Comparison of ENCODE assay signal across 1 cellular context in genomic region chr19:42242512-42243409, GRCh38.
TF ChIP-seq lines count a peak whose summit lies in the region.

Gene GSK3A (minus strand): TSS chr19:42242602. CDS start chr19:42242465, 137 bp downstream.

TF ChIP-seq in HepG2, 621 proteins besides CTCF, POLR2A, EP300 and RAD21 (continued from another document and continues in another):
- TF ChIP-seq ZNF704 (CRISPR knock-in tag; IDR thresholded peaks at IDR 0.05; ENCODE audit: borderline replicate concordance): no peak
- no peak for TF ChIP-seq ZNF577 (CRISPR knock-in tag; IDR thresholded peaks at IDR 0.05; ENCODE audit: borderline replicate concordance, low read depth)
- 0 out of 2 replicates have a peak, but pooled peaks have one; percentile 28 for TF ChIP-seq KMT2A (CRISPR knock-in tag; IDR thresholded peaks at IDR 0.05)
- peak; percentile 85 for TF ChIP-seq HNF1B (CRISPR knock-in tag; IDR thresholded peaks at IDR 0.05)
- peak; percentile 52 for TF ChIP-seq UBTF (CRISPR knock-in tag; IDR thresholded peaks at IDR 0.05)
- TF ChIP-seq, protein P1, sequence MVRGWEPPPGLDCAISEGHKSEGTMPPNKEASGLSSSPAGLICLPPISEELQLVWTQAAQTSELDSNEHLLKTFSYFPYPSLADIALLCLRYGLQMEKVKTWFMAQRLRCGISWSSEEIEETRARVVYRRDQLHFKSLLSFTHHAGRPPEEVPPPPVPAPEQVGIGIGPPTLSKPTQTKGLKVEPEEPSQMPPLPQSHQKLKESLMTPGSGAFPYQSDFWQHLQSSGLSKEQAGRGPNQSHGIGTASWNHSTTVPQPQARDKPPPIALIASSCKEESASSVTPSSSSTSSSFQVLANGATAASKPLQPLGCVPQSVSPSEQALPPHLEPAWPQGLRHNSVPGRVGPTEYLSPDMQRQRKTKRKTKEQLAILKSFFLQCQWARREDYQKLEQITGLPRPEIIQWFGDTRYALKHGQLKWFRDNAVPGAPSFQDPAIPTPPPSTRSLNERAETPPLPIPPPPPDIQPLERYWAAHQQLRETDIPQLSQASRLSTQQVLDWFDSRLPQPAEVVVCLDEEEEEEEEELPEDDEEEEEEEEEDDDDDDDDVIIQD (CRISPR knock-in tag; IDR thresholded peaks at IDR 0.05; ENCODE audit: low read depth): peak; percentile 22; the same call in 1 of the 2 replicates
- TF ChIP-seq SPEN (CRISPR knock-in tag; IDR thresholded peaks at IDR 0.05; ENCODE audit: low read depth): peak; percentile 51; the same call in 1 of the 2 replicates
- TF ChIP-seq, protein P2, sequence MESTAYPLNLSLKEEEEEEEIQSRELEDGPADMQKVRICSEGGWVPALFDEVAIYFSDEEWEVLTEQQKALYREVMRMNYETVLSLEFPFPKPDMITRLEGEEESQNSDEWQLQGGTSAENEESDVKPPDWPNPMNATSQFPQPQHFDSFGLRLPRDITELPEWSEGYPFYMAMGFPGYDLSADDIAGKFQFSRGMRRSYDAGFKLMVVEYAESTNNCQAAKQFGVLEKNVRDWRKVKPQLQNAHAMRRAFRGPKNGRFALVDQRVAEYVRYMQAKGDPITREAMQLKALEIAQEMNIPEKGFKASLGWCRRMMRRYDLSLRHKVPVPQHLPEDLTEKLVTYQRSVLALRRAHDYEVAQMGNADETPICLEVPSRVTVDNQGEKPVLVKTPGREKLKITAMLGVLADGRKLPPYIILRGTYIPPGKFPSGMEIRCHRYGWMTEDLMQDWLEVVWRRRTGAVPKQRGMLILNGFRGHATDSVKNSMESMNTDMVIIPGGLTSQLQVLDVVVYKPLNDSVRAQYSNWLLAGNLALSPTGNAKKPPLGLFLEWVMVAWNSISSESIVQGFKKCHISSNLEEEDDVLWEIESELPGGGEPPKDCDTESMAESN (CRISPR knock-in tag; conservative IDR thresholded peaks at IDR 0.05): peak; percentile 82
- peak; percentile 51 for TF ChIP-seq FOSL2 (CRISPR knock-in tag; IDR thresholded peaks at IDR 0.05)
- TF ChIP-seq GTF3A (CRISPR knock-in tag; conservative IDR thresholded peaks at IDR 0.05): 0 out of 2 replicates have a peak, but pooled peaks have one; percentile 11
- peak; percentile 12; the same call in 1 of the 2 replicates for TF ChIP-seq ZNF768 (CRISPR knock-in tag; IDR thresholded peaks at IDR 0.05)
- TF ChIP-seq SIX4 (CRISPR knock-in tag; IDR thresholded peaks at IDR 0.05): no peak; the same call in none of the 2 replicates
- peak; percentile 53; the same call in 1 of the 2 replicates for TF ChIP-seq MXD3 (CRISPR knock-in tag; IDR thresholded peaks at IDR 0.05)
- no peak for TF ChIP-seq TERF1 (CRISPR knock-in tag; IDR thresholded peaks at IDR 0.05)
- TF ChIP-seq ZNF235 (CRISPR knock-in tag; IDR thresholded peaks at IDR 0.05; ENCODE audit: borderline replicate concordance): peak; percentile 70; the same call in 1 of the 2 replicates
- TF ChIP-seq CBX2 (IDR thresholded peaks at IDR 0.05; ENCODE audit: low read depth, low read length): no peak
- TF ChIP-seq CBX2 (CRISPR knock-in tag; IDR thresholded peaks at IDR 0.05; ENCODE audit: low read depth): 0 out of 2 replicates have a peak, but pooled peaks have one; percentile 65
- peak; percentile 71 for TF ChIP-seq PATZ1 (CRISPR knock-in tag; IDR thresholded peaks at IDR 0.05)
- peak; percentile 47; the same call in 1 of the 2 replicates for TF ChIP-seq MED13 (CRISPR knock-in tag; IDR thresholded peaks at IDR 0.05)
- no peak; the same call in 1 of the 2 replicates for TF ChIP-seq KDM3A (CRISPR knock-in tag; IDR thresholded peaks at IDR 0.05; ENCODE audit: low read depth)
- TF ChIP-seq ATF7 (IDR thresholded peaks at IDR 0.05): no peak
- peak; percentile 2; the same call in 1 of the 2 replicates for TF ChIP-seq ATF7 (CRISPR knock-in tag; IDR thresholded peaks at IDR 0.05)
- TF ChIP-seq ESRRA (CRISPR knock-in tag; IDR thresholded peaks at IDR 0.05; ENCODE audit: low read depth): no peak
- TF ChIP-seq HMGXB4 (CRISPR knock-in tag; IDR thresholded peaks at IDR 0.05; ENCODE audit: borderline replicate concordance in 1 of 2, low read depth in 1 of 2): peak; percentile 58 to 67; a peak in 3 of 4 replicates
- no peak for TF ChIP-seq ATF5 (CRISPR knock-in tag; IDR thresholded peaks at IDR 0.05; ENCODE audit: low read depth)
- TF ChIP-seq ZNF850 (CRISPR knock-in tag; conservative IDR thresholded peaks at IDR 0.05): no peak
- TF ChIP-seq MLX (CRISPR knock-in tag; IDR thresholded peaks at IDR 0.05): peak; percentile 87
- TF ChIP-seq ZSCAN20 (CRISPR knock-in tag; IDR thresholded peaks at IDR 0.05; ENCODE audit: borderline replicate concordance): no peak
- peak; percentile 49; the same call in 1 of the 2 replicates for TF ChIP-seq ZNF766 (CRISPR knock-in tag; IDR thresholded peaks at IDR 0.05; ENCODE audit: borderline replicate concordance)
- peak; percentile 78 for TF ChIP-seq AGO1 (IDR thresholded peaks at IDR 0.05; ENCODE audit: low read depth, low read length, poor library complexity, severe bottlenecking)
- 0 out of 2 replicates have a peak, but pooled peaks have one; percentile 21 for TF ChIP-seq TCF7 (IDR thresholded peaks at IDR 0.05; ENCODE audit: low read depth)
- peak; percentile 66 for TF ChIP-seq RARA (CRISPR knock-in tag; IDR thresholded peaks at IDR 0.05)
- TF ChIP-seq SKI (IDR thresholded peaks at IDR 0.05; ENCODE audit: partially characterized antibody): peak; percentile 68
- TF ChIP-seq ZNF446 (CRISPR knock-in tag; IDR thresholded peaks at IDR 0.05): 0 out of 2 replicates have a peak, but pooled peaks have one; percentile 56
- TF ChIP-seq TSC22D2 (CRISPR knock-in tag; IDR thresholded peaks at IDR 0.05; ENCODE audit: borderline replicate concordance): 0 out of 2 replicates have a peak, but pooled peaks have one; percentile 26
- TF ChIP-seq ZNF607 (CRISPR knock-in tag; IDR thresholded peaks at IDR 0.05; ENCODE audit: borderline replicate concordance): 0 out of 2 replicates have a peak, but pooled peaks have one; percentile 74
- TF ChIP-seq, protein P3, sequence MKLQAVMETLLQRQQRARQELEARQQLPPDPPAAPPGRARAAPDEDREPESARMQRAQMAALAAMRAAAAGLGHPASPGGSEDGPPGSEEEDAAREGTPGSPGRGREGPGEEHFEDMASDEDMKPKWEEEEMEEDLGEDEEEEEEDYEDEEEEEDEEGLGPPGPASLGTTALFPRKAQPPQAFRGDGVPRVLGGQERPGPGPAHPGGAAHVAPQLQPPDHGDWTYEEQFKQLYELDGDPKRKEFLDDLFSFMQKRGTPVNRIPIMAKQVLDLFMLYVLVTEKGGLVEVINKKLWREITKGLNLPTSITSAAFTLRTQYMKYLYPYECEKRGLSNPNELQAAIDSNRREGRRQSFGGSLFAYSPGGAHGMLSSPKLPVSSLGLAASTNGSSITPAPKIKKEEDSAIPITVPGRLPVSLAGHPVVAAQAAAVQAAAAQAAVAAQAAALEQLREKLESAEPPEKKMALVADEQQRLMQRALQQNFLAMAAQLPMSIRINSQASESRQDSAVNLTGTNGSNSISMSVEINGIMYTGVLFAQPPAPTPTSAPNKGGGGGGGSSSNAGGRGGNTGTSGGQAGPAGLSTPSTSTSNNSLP (IDR thresholded peaks at IDR 0.05; ENCODE audit: low read depth, low read length): 0 out of 2 replicates have a peak, but pooled peaks have one; percentile 20
- no peak for TF ChIP-seq ZNF678 (CRISPR knock-in tag; IDR thresholded peaks at IDR 0.05)
- TF ChIP-seq RFXANK (CRISPR knock-in tag; IDR thresholded peaks at IDR 0.05): peak; percentile 16; the same call in 1 of the 2 replicates
- peak; percentile 14 for TF ChIP-seq MIER3 (CRISPR knock-in tag; IDR thresholded peaks at IDR 0.05; ENCODE audit: borderline replicate concordance)
- no peak for TF ChIP-seq MEIS1 (CRISPR knock-in tag; IDR thresholded peaks at IDR 0.05; ENCODE audit: borderline replicate concordance)
- TF ChIP-seq HOXA7 (CRISPR knock-in tag; IDR thresholded peaks at IDR 0.05): no peak
- TF ChIP-seq SOX5 (CRISPR knock-in tag; IDR thresholded peaks at IDR 0.05; ENCODE audit: borderline replicate concordance): peak; percentile 23; the same call in 1 of the 2 replicates
- 0 out of 2 replicates have a peak, but pooled peaks have one; percentile 39 for TF ChIP-seq KDM4B (CRISPR knock-in tag; IDR thresholded peaks at IDR 0.05)
- no peak for TF ChIP-seq NFE2L1 (CRISPR knock-in tag; IDR thresholded peaks at IDR 0.05; ENCODE audit: borderline replicate concordance)
